1 cellular context compared by ENCODE assay signal in genomic region chr16:50588276-50588675, GRCh38.
A peak's percentile ranks its signal among the peaks of the same experiment; 100 is the strongest.
TF ChIP-seq lines count a peak whose summit lies in the region.

No MANE protein-coding gene starts in this region.

TF ChIP-seq in HepG2, 621 proteins besides CTCF, POLR2A, EP300 and RAD21:
- TF ChIP-seq PCBP2 (optimal IDR thresholded peaks at IDR 0.05; ENCODE audit: low read depth, low read length, poor library complexity, severe bottlenecking) (no peak), SSRP1 (CRISPR knock-in tag; IDR thresholded peaks at IDR 0.05) (peak; percentile 73; the same call in 1 of the 2 replicates)
